14 cellular contexts compared by ENCODE assay signal in the genomic region with DNA sequence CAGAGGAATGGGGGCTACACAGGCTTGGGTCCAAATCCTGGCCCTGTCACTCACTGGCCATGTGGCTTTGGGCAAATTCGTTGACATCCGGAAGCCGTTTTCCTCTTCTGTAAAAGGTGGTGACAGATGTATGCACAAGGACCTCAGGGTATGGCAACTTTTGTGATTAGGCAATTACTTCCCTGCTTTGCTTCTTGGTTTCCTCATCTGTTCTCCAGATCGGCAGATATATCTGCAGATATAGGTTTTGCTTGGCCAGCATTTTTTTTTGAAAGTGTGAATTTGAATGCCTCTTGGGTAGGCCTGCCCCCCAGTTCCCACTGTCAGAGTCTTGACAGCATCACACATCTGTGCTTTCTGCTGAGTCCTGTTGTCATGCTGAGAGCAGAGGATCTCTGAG. TPM values are rescaled to one million over a fixed set of nuclear protein-coding genes. Genes with fewer than 3 reads are reported as not detected.
DNase-seq lines count a peak whose midpoint lies in the region; ATAC-seq and TF ChIP-seq lines count a peak whose summit lies in the region.
"Had no signal": no experiment of that assay in that cellular context is flagged by ENCODE, and none has a peak within 500 bp of the region (broad histone marks: within the 10 kb centered on the region; RNA-seq: fewer than 3 reads in every experiment).

No MANE protein-coding gene starts in this region.

- TF ChIP-seq CTCF in OCI-LY1 (IDR thresholded peaks at IDR 0.05; ENCODE audit: low read length) (no peak), upper lobe of right lung (IDR thresholded peaks at IDR 0.05) (no peak)

- H3K4me3 ChIP-seq in OCI-LY1 (ENCODE audit: low read depth, low read length, poor library complexity, severe bottlenecking): no peak overlapping the region
- H3K4me3 ChIP-seq in effector memory CD4-positive, alpha-beta T cell (ENCODE audit: insufficient read depth, low read depth, low read length, poor library complexity, severe bottlenecking): no peak overlapping the region
- H3K4me3 ChIP-seq in upper lobe of right lung: no peak overlapping the region
- H3K4me3 ChIP-seq: ascending aorta, MG63, vagina had no signal

- no peaks in the 10 kb centered on the region for H4K20me1 ChIP-seq in OCI-LY1 (ENCODE audit: insufficient read depth, low read length)

- H3K4me2 ChIP-seq in OCI-LY1 (ENCODE audit: low read length): peak overlapping the region; percentile 56; the same call in 1 of the 2 replicates

- H3F3A ChIP-seq in OCI-LY1 (ENCODE audit: insufficient read depth, low read length): no peaks in the 10 kb centered on the region

- no peak overlapping the region for H2AFZ ChIP-seq in OCI-LY1 (ENCODE audit: low read length)

- DNase-seq in cardiac septum (ENCODE audit: low spot score): peak; percentile 77
- DNase-seq in Right ventricle myocardium inferior (ENCODE audit: missing footprints): no peak
- no peak for DNase-seq in effector memory CD4-positive, alpha-beta T cell
- DNase-seq in upper lobe of right lung: no peak
- DNase-seq in DMS153 treated with DMSO at 0.1 percent for 48 hours (lab: John Stamatoyannopoulos, UW; ENCODE audit: unreplicated experiment): no peak
- DNase-seq in posterior cingulate gyrus: no peak
- DNase-seq in T-helper 9 cell: no peak
- DNase-seq: DND-41, MG63 had no signal

- no peaks in the 10 kb centered on the region for H3K79me2 ChIP-seq in OCI-LY1 (ENCODE audit: insufficient read depth, low read length)

- no peaks in the 10 kb centered on the region for H3K27me3 ChIP-seq in OCI-LY1 (ENCODE audit: insufficient read depth, low read length)
- no peaks in the 10 kb centered on the region for H3K27me3 ChIP-seq in effector memory CD4-positive, alpha-beta T cell (replicated peaks; ENCODE audit: control insufficient read depth, insufficient read depth, low read length, poor library complexity, severe bottlenecking)
- H3K27me3 ChIP-seq in upper lobe of right lung: no peaks in the 10 kb centered on the region
- H3K27me3 ChIP-seq: ascending aorta, vagina had no signal

- H3K36me3 ChIP-seq in OCI-LY1 (ENCODE audit: insufficient read depth, low read length) (no peaks in the 10 kb centered on the region), upper lobe of right lung (no peaks in the 10 kb centered on the region)
- no peaks in the 10 kb centered on the region for H3K36me3 ChIP-seq in effector memory CD4-positive, alpha-beta T cell (ENCODE audit: control insufficient read depth, insufficient read depth, low read length)
- H3K36me3 ChIP-seq: ascending aorta, MG63, vagina had no signal

- ATAC-seq in Right ventricle myocardium inferior (no peak), upper lobe of right lung (peak; percentile 6)
- ATAC-seq: Panc1 had no signal

- H3K9me3 ChIP-seq in OCI-LY1 (ENCODE audit: low read length) (no peaks in the 10 kb centered on the region), upper lobe of right lung (no peaks in the 10 kb centered on the region)
- no peaks in the 10 kb centered on the region for H3K9me3 ChIP-seq in effector memory CD4-positive, alpha-beta T cell (ENCODE audit: control insufficient read depth, low read length)
- H3K9me3 ChIP-seq: ascending aorta, MG63, vagina had no signal

- H3K4me1 ChIP-seq in OCI-LY1 (ENCODE audit: insufficient read depth, low read length, severe bottlenecking): peaks cover 100% of the 10 kb centered on the region
- H3K4me1 ChIP-seq in effector memory CD4-positive, alpha-beta T cell (ENCODE audit: control insufficient read depth, insufficient read depth, low read length, poor library complexity, severe bottlenecking): peaks cover 50% of the 10 kb centered on the region
- peaks cover 25% of the 10 kb centered on the region for H3K4me1 ChIP-seq in upper lobe of right lung
- H3K4me1 ChIP-seq: ascending aorta had no signal

- H3K9ac ChIP-seq in OCI-LY1 (ENCODE audit: low read length): peak overlapping the region; percentile 42; the same call in 1 of the 2 replicates

- H3K27ac ChIP-seq in OCI-LY1 (ENCODE audit: low read depth, low read length, poor library complexity, severe bottlenecking) (peak overlapping the region; percentile 97), upper lobe of right lung (no peak overlapping the region)
- H3K27ac ChIP-seq in effector memory CD4-positive, alpha-beta T cell (ENCODE audit: insufficient read depth, low read length, poor library complexity, severe bottlenecking): peak overlapping the region; percentile 78
- H3K27ac ChIP-seq: ascending aorta, vagina had no signal

- intact Hi-C loops in cardiac septum (cut with DNase I) (no loop called here), Right ventricle myocardium inferior (cut with DNase I) (no loop called here), upper lobe of right lung (cut with DNase I) (no loop called here), posterior cingulate gyrus (cut with DNase I) (no loop called here)

- no peaks in the 10 kb centered on the region for H3K9me2 ChIP-seq in OCI-LY1 (ENCODE audit: low read depth, low read length)

RNA-seq across cellular contexts. Expression of a gene that starts 17.7 kb away (rescaled TPM):
- total RNA-seq in cardiac septum (1.7 TPM), Right ventricle myocardium inferior (0.49 TPM), upper lobe of right lung (not detected)
- total RNA-seq: ascending aorta had no signal

RNA-seq across cellular contexts. Expression of a gene that starts 23.3 kb away (rescaled TPM):
- total RNA-seq in cardiac septum: 9.8 TPM
- total RNA-seq in Right ventricle myocardium inferior: 10.2 TPM
- 14.9 TPM for total RNA-seq in upper lobe of right lung

RNA-seq across cellular contexts. Expression of a gene that starts 34.5 kb away (rescaled TPM):
- total RNA-seq in cardiac septum (not detected), Right ventricle myocardium inferior (not detected), upper lobe of right lung (not detected)
- total RNA-seq: ascending aorta, posterior vena cava, vagina had no signal
